In genomic region chr22:36156515-36157419, GRCh38 we compare ENCODE assay signal across 8 cellular contexts. TPM values are rescaled to one million over a fixed set of nuclear protein-coding genes. Genes with fewer than 3 reads are reported as not detected.
DNase-seq lines count a peak whose midpoint lies in the region; ATAC-seq and TF ChIP-seq lines count a peak whose summit lies in the region.

No MANE protein-coding gene starts in this region.

- no peak for TF ChIP-seq POLR2A in IMR-90 (IDR thresholded peaks at IDR 0.05; ENCODE audit: low read depth, low read length)

- peak overlapping the region; percentile 49 for H2AK5ac ChIP-seq in IMR-90 (ENCODE audit: low read depth, low read length)

- no peaks in the 10 kb centered on the region for H3K9me3 Mint-ChIP-seq in activated CD4-positive, alpha-beta T cell treated with anti-CD3 and anti-CD28 coated beads for 36 hours (ENCODE audit: low read depth)

- peak overlapping the region; percentile 94 for H4K91ac ChIP-seq in IMR-90 (ENCODE audit: insufficient read depth, low read depth, low read length)

- H4K20me1 ChIP-seq in IMR-90 (ENCODE audit: insufficient read depth, low read length) = no peaks in the 10 kb centered on the region

- peak overlapping the region; percentile 99 for H3K27ac Mint-ChIP-seq in activated CD4-positive, alpha-beta T cell treated with anti-CD3 and anti-CD28 coated beads for 36 hours

- peak overlapping the region; percentile 84 for H3K27ac ChIP-seq in AG04450 (ENCODE audit: low read depth, low read length)
- H3K27ac ChIP-seq in IMR-90 (ENCODE audit: insufficient read depth, low read length) = peak overlapping the region; percentile 76
- peak overlapping the region; percentile 92 for H3K27ac ChIP-seq in layer of hippocampus (ENCODE audit: low read depth, low read length)

- no peaks in the 10 kb centered on the region for H3K36me3 ChIP-seq in IMR-90 (ENCODE audit: control insufficient read depth, insufficient read depth, low read length)

- DNase-seq in AG04450 (ENCODE audit: low read depth, low spot score) (peak; percentile 16), IMR-90 (peak; percentile 77), cerebellar cortex (ENCODE audit: low spot score) (peak; percentile 4), cortex of kidney (lab: John Stamatoyannopoulos, UW) (no peak), NCI-H187 (lab: John Stamatoyannopoulos, UW) (no peak)
- peak; percentile 89 for DNase-seq in activated CD4-positive, alpha-beta T cell treated with anti-CD3 and anti-CD28 coated beads for 36 hours
- peak; percentile 59 to 71 for DNase-seq in stimulated activated CD4-positive, alpha-beta T cell treated with anti-CD3 and anti-CD28 coated beads, Interleukin-15, amount 100 ng/mL, for 48 hours (ENCODE audit: low read depth in 2 of 2)

- POLR2A ChIA-PET in AG04450 (lab: Yijun Ruan, JAX) = no interaction called here
- POLR2A ChIA-PET in IMR-90 (lab: Charles Lee; ENCODE audit: unreplicated experiment) = no interaction called here
- POLR2A ChIA-PET in activated CD4-positive, alpha-beta T cell treated with anti-CD3 and anti-CD28 coated beads for 36 hours (lab: Charles Lee) = interaction anchor here (0.6 kb wide), 2 partner anchors 819 to 826 kb away, joined by 4 to 5 read pairs; no protein-coding TSS in a partner anchor

- H3K27me3 ChIP-seq in AG04450 (ENCODE audit: control insufficient read depth, insufficient read depth, low read length) = peaks cover 7% of the 10 kb centered on the region
- no peaks in the 10 kb centered on the region for H3K27me3 ChIP-seq in IMR-90 (ENCODE audit: control insufficient read depth, insufficient read depth, low read length)
- no peaks in the 10 kb centered on the region for H3K27me3 ChIP-seq in layer of hippocampus (ENCODE audit: control insufficient read depth, insufficient read depth, low read length)

- H4K8ac ChIP-seq in IMR-90 (ENCODE audit: low read depth in 2 of 2, low read length in 2 of 2) = peak overlapping the region; percentile 67 to 96

- H3K4me3 Mint-ChIP-seq in activated CD4-positive, alpha-beta T cell treated with anti-CD3 and anti-CD28 coated beads for 36 hours = peak overlapping the region; percentile 84

- H2BK120ac ChIP-seq in IMR-90 (ENCODE audit: low read depth, low read length) = peak overlapping the region; percentile 96

- peak overlapping the region; percentile 87 for H2AFZ ChIP-seq in IMR-90 (replicated peaks; ENCODE audit: low read length, poor library complexity)

- intact Hi-C loops in IMR-90 (cut with micrococcal nuclease) = no loop called here
- intact Hi-C loops in activated CD4-positive, alpha-beta T cell treated with anti-CD3 and anti-CD28 coated beads for 36 hours (cut with DNase I, micrococcal nuclease) = loop anchor here in 1 of 2 experiments (5.0 kb wide), 2 partner anchors 231 to 509 kb away; partner anchors contain the start of genes APOL6 and MYH9

- H3K9ac ChIP-seq in IMR-90 (ENCODE audit: low read depth, low read length) = peak overlapping the region; percentile 40

- peak overlapping the region; percentile 93 for H3K23ac ChIP-seq in IMR-90 (ENCODE audit: low read depth, low read length)

- H3K9me3 ChIP-seq in AG04450 (ENCODE audit: control insufficient read depth, insufficient read depth, low read length) (no peaks in the 10 kb centered on the region; the same call in 1 of the 2 replicates), IMR-90 (ENCODE audit: control insufficient read depth, insufficient read depth, low read length) (0 out of 2 replicates have a peak, but pooled peaks cover 2% of the 10 kb centered on the region)

- H3K18ac ChIP-seq in IMR-90 (ENCODE audit: low read depth, low read length) = peak overlapping the region; percentile 68

- ATAC-seq in IMR-90 (ENCODE audit: low read depth) = peak; percentile 90
- peak; percentile 72 for ATAC-seq in activated CD4-positive, alpha-beta T cell treated with anti-CD3 and anti-CD28 coated beads for 36 hours

- H3K4ac ChIP-seq in IMR-90 (ENCODE audit: low read depth, low read length) = peak overlapping the region; percentile 96

- H3K4me2 ChIP-seq in IMR-90 (ENCODE audit: low read depth, low read length) = peak overlapping the region; percentile 76

- peak overlapping the region; percentile 13; the same call in 1 of the 3 replicates for H2BK15ac ChIP-seq in IMR-90 (ENCODE audit: low read depth, low read length)

- H2AK9ac ChIP-seq in IMR-90 (replicated peaks; ENCODE audit: low read depth, low read length, poor library complexity) = peak overlapping the region; percentile 93

- WGBS in IMR-90 (ENCODE audit: extremely low coverage in 2 of 2, insufficient read length in 1 of 2), 2 experiments = 51% methylated on average over 4 of the region's 15 CpGs; no CpG with 5 or more reads in 1 of the 2 experiments

- peak overlapping the region; percentile 92 for H4K5ac ChIP-seq in IMR-90 (ENCODE audit: low read depth, low read length)

- in situ Hi-C loops in IMR-90 (cut with MboI; ENCODE audit: low sequenced_read_pairs) = no loop called here

- H3K4me3 ChIP-seq in AG04450 (ENCODE audit: low read depth, low read length) = peak overlapping the region; percentile 55
- peak overlapping the region; percentile 39 for H3K4me3 ChIP-seq in IMR-90 (ENCODE audit: insufficient read depth, low read depth, low read length)

- CTCF ChIA-PET in AG04450 (lab: Charles Lee) = interaction anchor here (0.5 to 1.1 kb wide), 3 partner anchors 24 to 114 kb away, joined by 5 to 6 read pairs (median 5); no protein-coding TSS in a partner anchor
- CTCF ChIA-PET in IMR-90 (lab: Yijun Ruan, JAX) = interaction anchor here (0.6 to 2.8 kb wide), 2 partner anchors 21 to 23 kb away, joined by 4 to 7 read pairs; no protein-coding TSS in a partner anchor
- CTCF ChIA-PET in activated CD4-positive, alpha-beta T cell treated with anti-CD3 and anti-CD28 coated beads for 36 hours (lab: Charles Lee) = interaction anchor here (0.8 to 2.7 kb wide), 9 partner anchors 12 to 330 kb away, joined by 3 to 9 read pairs (median 3); partner anchors contain the start of gene APOL2

- peaks cover 31% of the 10 kb centered on the region for H3K36me3 Mint-ChIP-seq in activated CD4-positive, alpha-beta T cell treated with anti-CD3 and anti-CD28 coated beads for 36 hours (ENCODE audit: low read depth)

- H3K27me3 Mint-ChIP-seq in activated CD4-positive, alpha-beta T cell treated with anti-CD3 and anti-CD28 coated beads for 36 hours = no peaks in the 10 kb centered on the region

- dilution Hi-C loops in IMR-90 (cut with HindIII; ENCODE audit: low sequenced_read_pairs, unreplicated experiment) = no loop called here

- peak overlapping the region; percentile 98 for H3K56ac ChIP-seq in IMR-90 (ENCODE audit: extremely low read depth, insufficient read depth, low read length)

- H3K14ac ChIP-seq in IMR-90 (replicated peaks; ENCODE audit: low read depth, low read length) = peak overlapping the region; percentile 96

- BruUV-seq in IMR-90 (replicated peaks; lab: Mats Ljungman, UMichigan) = no TSS peak

- peaks cover 94% of the 10 kb centered on the region for H3K4me1 Mint-ChIP-seq in activated CD4-positive, alpha-beta T cell treated with anti-CD3 and anti-CD28 coated beads for 36 hours

- H2BK20ac ChIP-seq in IMR-90 (ENCODE audit: low read depth, low read length) = peak overlapping the region; percentile 92

- TF ChIP-seq CTCF in AG04450 (IDR thresholded peaks at IDR 0.05; ENCODE audit: low read depth, low read length) = no peak
- no peak for TF ChIP-seq CTCF in IMR-90 (conservative IDR thresholded peaks at IDR 0.05; ENCODE audit: low read depth, low read length)

- H3K4me1 ChIP-seq in IMR-90 (ENCODE audit: control insufficient read depth, insufficient read depth, low read length) = peaks cover 13% of the 10 kb centered on the region; the same call in 1 of the 2 replicates

- H3K9me1 ChIP-seq in IMR-90 (ENCODE audit: insufficient read depth, low read length) = peaks cover 10% of the 10 kb centered on the region; the same call in 1 of the 2 replicates

- H3K79me1 ChIP-seq in IMR-90 (ENCODE audit: low read depth in 1 of 2, low read length in 2 of 2) = peaks cover 0 to 7% of the 10 kb centered on the region in 2 experiments; a peak in 1 of 4 replicates

- no peak for TF ChIP-seq RAD21 in IMR-90 (IDR thresholded peaks at IDR 0.05; ENCODE audit: low read length)

- peak overlapping the region; percentile 95 for H2BK5ac ChIP-seq in IMR-90 (ENCODE audit: low read depth, low read length, poor library complexity, severe bottlenecking)

TF ChIP-seq in IMR-90, 13 proteins besides CTCF, POLR2A, EP300 and RAD21 (continues in another document):
- TF ChIP-seq USF2 (IDR thresholded peaks at IDR 0.05; ENCODE audit: low read depth, low read length) = no peak
- peak; percentile 13; the same call in 1 of the 2 replicates for TF ChIP-seq FOS (IDR thresholded peaks at IDR 0.05; ENCODE audit: low read depth, low read length)
- TF ChIP-seq RFX5 (IDR thresholded peaks at IDR 0.05; ENCODE audit: low read depth, low read length) = no peak
- TF ChIP-seq MAFK (IDR thresholded peaks at IDR 0.05; ENCODE audit: low read depth, low read length) = no peak
- no peak; the same call in 1 of the 2 replicates for TF ChIP-seq MAZ (IDR thresholded peaks at IDR 0.05; ENCODE audit: borderline replicate concordance, low read depth, low read length)
- TF ChIP-seq MXI1 (IDR thresholded peaks at IDR 0.05; ENCODE audit: borderline replicate concordance, low read depth, low read length) = no peak
- TF ChIP-seq NFE2L2 (IDR thresholded peaks at IDR 0.05; ENCODE audit: low read depth, low read length) = no peak
- no peak for TF ChIP-seq SMC3 (IDR thresholded peaks at IDR 0.05; ENCODE audit: low read depth, low read length)

RNA-seq across cellular contexts. Expression of gene APOL3, which starts 3.8 kb away (rescaled TPM):
- polyA plus RNA-seq in AG04450 (2011; rRNA removed) (3.7 and 4.2 TPM in 2 replicates), IMR-90 (2012; rRNA removed) (0.72 and 1.4 TPM in 2 replicates)
- 2.7 and 3.1 TPM in 2 replicates for polyA minus RNA-seq in AG04450 (2011; rRNA and poly(A)+ RNA removed)
- 1.7 and 2.3 TPM in 2 replicates for total RNA-seq in IMR-90 (2012; rRNA removed)
- polyA plus RNA-seq in IMR-90 (2012; cell fraction: cytosol; rRNA removed) = 0.84 and 1.4 TPM in 2 replicates
- polyA plus RNA-seq in IMR-90 (2012; cell fraction: nucleus; rRNA removed; ENCODE audit: low replicate concordance) = 1.4 and 2.2 TPM in 2 replicates
- total RNA-seq in activated CD4-positive, alpha-beta T cell treated with anti-CD3 and anti-CD28 coated beads for 36 hours = 10 to 100 TPM; 50.6 to 55.4 TPM

RNA-seq across cellular contexts. Expression of gene APOL4, which starts 44.8 kb away (rescaled TPM):
- polyA plus RNA-seq in AG04450 (2011; rRNA removed) (0.21 TPM in 2 replicates), IMR-90 (2012; rRNA removed) (0.07 TPM in 1 of 2 replicates, not detected in the other)
- polyA minus RNA-seq in AG04450 (2011; rRNA and poly(A)+ RNA removed) = 0.14 TPM in 1 of 2 replicates, not detected in the other
- total RNA-seq in IMR-90 (2012; rRNA removed) = not detected in 2 replicates
- 0.02 and 0.03 TPM in 2 replicates for polyA plus RNA-seq in IMR-90 (2012; cell fraction: cytosol; rRNA removed)
- 0.10 and 0.22 TPM in 2 replicates for polyA plus RNA-seq in IMR-90 (2012; cell fraction: nucleus; rRNA removed; ENCODE audit: low replicate concordance)
- total RNA-seq in activated CD4-positive, alpha-beta T cell treated with anti-CD3 and anti-CD28 coated beads for 36 hours = under 1 TPM; 0.16 to 0.21 TPM

Comparison
In these comparisons a context has a peak if more than half of its experiments do, and no peak if none do; other contexts are left out.
1. DNase-seq: peak in AG04450 (single experiment), IMR-90 (single experiment), activated CD4-positive, alpha-beta T cell treated with anti-CD3 and anti-CD28 coated beads for 36 hours (single experiment), cerebellar cortex (single experiment) and stimulated activated CD4-positive, alpha-beta T cell treated with anti-CD3 and anti-CD28 coated beads, Interleukin-15, amount 100 ng/mL, for 48 hours (2 of 2); none in cortex of kidney (single experiment) and NCI-H187 (0 of 2).
2. RNA of gene APOL3, which starts 3.8 kb away (total RNA-seq): 50.6 to 55.4 TPM in activated CD4-positive, alpha-beta T cell treated with anti-CD3 and anti-CD28 coated beads for 36 hours; 1.7 to 2.3 TPM in IMR-90; every median in the first group is over 10 times any median in the second.
3. Peak in every context shown above with its lines, with median percentiles within 50 percentile points of each other: H3K27ac ChIP-seq.